In genomic region chr16:165218-165538, GRCh38 we compare ENCODE assay signal across 1 cellular context.
TF ChIP-seq lines count a peak whose summit lies in the region.

No MANE protein-coding gene starts in this region.

TF ChIP-seq in A549, 52 proteins besides CTCF, POLR2A, EP300 and RAD21 (continued from another document):
- no peak for TF ChIP-seq REST (IDR thresholded peaks at IDR 0.05)
- TF ChIP-seq ZC3H11A (IDR thresholded peaks at IDR 0.05), result no peak
- TF ChIP-seq CHD4 (IDR thresholded peaks at IDR 0.05; ENCODE audit: borderline replicate concordance), result no peak
- no peak for TF ChIP-seq ESRRA (IDR thresholded peaks at IDR 0.05; ENCODE audit: borderline replicate concordance, low read length)
